19 cellular contexts compared by ENCODE assay signal in genomic region chr13:88461272-88462009, GRCh38.
"Had no signal": no experiment of that assay in that cellular context is flagged by ENCODE, and none has a peak within 500 bp of the region (broad histone marks: within the 10 kb centered on the region; RNA-seq: fewer than 3 reads in every experiment).

No MANE protein-coding gene starts in this region.

- H3K9me3 ChIP-seq: esophagus squamous epithelium, heart right ventricle, left ventricle myocardium inferior, neutrophil, right lobe of liver, thoracic aorta had no signal

- H3K36me3 ChIP-seq: esophagus squamous epithelium, heart right ventricle, left ventricle myocardium inferior, neutrophil, right lobe of liver, thoracic aorta had no signal

- H3K4me1 ChIP-seq: esophagus squamous epithelium, heart right ventricle, left ventricle myocardium inferior, right lobe of liver had no signal

- DNase-seq: activated CD4-positive, alpha-beta memory T cell treated with anti-CD3 and anti-CD28 coated beads, Interleukin-2, amount 10 ng/mL, durations not matched to agents 7 days and 5 days; activated CD4-positive, alpha-beta T cell treated with anti-CD3 and anti-CD28 coated beads, Interleukin-2, amount 10 ng/mL, durations not matched to agents 24 days and 14 days; activated CD8-positive, alpha-beta memory T cell treated with anti-CD3 and anti-CD28 coated beads, Interleukin-2, amount 50 U/mL, for 48 hours; activated gamma-delta T cell treated with Interleukin-2 at 50 U/mL for 16 hours; activated naive CD4-positive, alpha-beta T cell treated with anti-CD3 and anti-CD28 coated beads, Interleukin-2, amount 50 U/mL, for 16 hours; activated T-cell treated with anti-CD3 and anti-CD28 coated beads, Interleukin-2, amount 50 U/mL, for 24 hours; amniotic stem cell; central memory CD4-positive, alpha-beta T cell; esophagus squamous epithelium; foreskin melanocyte; heart right ventricle; left ventricle myocardium inferior; right lobe of liver; stimulated activated CD4-positive, alpha-beta T cell treated with anti-CD3 and anti-CD28 coated beads, Interleukin-4, amount 100 ng/mL, for 1 hour; T-helper 1 cell; trophoblast cell had no signal

- H3K27ac ChIP-seq: epithelial cell of prostate, esophagus squamous epithelium, heart right ventricle, left ventricle myocardium inferior, neutrophil, right lobe of liver, thoracic aorta had no signal

- H3K4me3 ChIP-seq: esophagus squamous epithelium, heart right ventricle, left ventricle myocardium inferior, right lobe of liver, thoracic aorta had no signal

- H3K27me3 ChIP-seq: esophagus squamous epithelium, heart right ventricle, neutrophil, right lobe of liver had no signal
